Comparison of ENCODE assay signal across 22 cellular contexts in genomic region chr22:35043932-35044319, GRCh38. TPM values are rescaled to one million over a fixed set of nuclear protein-coding genes. Genes with fewer than 3 reads are reported as not detected.
DNase-seq lines count a peak whose midpoint lies in the region; ATAC-seq and TF ChIP-seq lines count a peak whose summit lies in the region.
"Had no signal": no experiment of that assay in that cellular context is flagged by ENCODE, and none has a peak within 500 bp of the region (broad histone marks: within the 10 kb centered on the region; RNA-seq: fewer than 3 reads in every experiment).

No MANE protein-coding gene starts in this region.

- peak overlapping the region; percentile 28; the same call in 1 of the 2 replicates for H2AFZ ChIP-seq in GM23338

- no peaks in the 10 kb centered on the region for H3K27me3 ChIP-seq in GM23338 (ENCODE audit: insufficient read depth)
- H3K27me3 ChIP-seq: BE2C; BLaER1 treated with 17β-estradiol and CSF1 and Interleukin-3, amounts not matched to agents 10 nM and 100 nM had no signal

- ATAC-seq in GM23338 (no peak), left colon (peak; percentile 89), mucosa of descending colon (peak; percentile 70), GM19463 (IDR thresholded peaks at IDR 0.05; ENCODE audit: unreplicated experiment) (no peak)

- in situ Hi-C loops in GM13976 (cut with MboI; ENCODE audit: low sequenced_read_pairs, unreplicated experiment), result no loop called here

- no peaks in the 10 kb centered on the region for H4K20me1 ChIP-seq in GM23338 (replicated peaks; ENCODE audit: insufficient read depth)
- H4K20me1 ChIP-seq: BLaER1 treated with 17β-estradiol and CSF1 and Interleukin-3, amounts not matched to agents 10 nM and 100 nM had no signal

- H3K4me1 Mint-ChIP-seq in GM23338, result peaks cover 4% of the 10 kb centered on the region; the same call in 2 of the 3 replicates
- H3K4me1 Mint-ChIP-seq: CD14-positive monocyte; CD8-positive, alpha-beta memory T cell had no signal

- no peak overlapping the region for H3K4me2 ChIP-seq in GM23338
- H3K4me2 ChIP-seq: A549; BLaER1 treated with 17β-estradiol and CSF1 and Interleukin-3, amounts not matched to agents 10 nM and 100 nM had no signal

- H3K4me3 ChIP-seq in GM23338 (no peak overlapping the region), mucosa of descending colon (no peak overlapping the region)
- H3K4me3 ChIP-seq: A549; BLaER1 treated with 17β-estradiol and CSF1 and Interleukin-3, amounts not matched to agents 10 nM and 100 nM; HAP-1 had no signal

- DNase-seq in GM23338 (ENCODE audit: low spot score) (no peak), left colon (no peak), mucosa of descending colon (no peak), GM13976 (ENCODE audit: low spot score) (no peak), NCI-H2029 treated with DMSO at 0.1 percent for 48 hours (lab: John Stamatoyannopoulos, UW) (no peak)
- no peak for DNase-seq in stimulated activated naive CD4-positive, alpha-beta T cell (lab: John Stamatoyannopoulos, UW)
- DNase-seq: 8988T; AML-193; BE2C; CD4-positive, alpha-beta T cell; CD8-positive, alpha-beta memory T cell; DMS 273 treated with DMSO at 0.1 percent for 48 hours; DMS79; GF-D8; HFFc6 had no signal

- no peak overlapping the region for H3K4me3 Mint-ChIP-seq in GM23338
- H3K4me3 Mint-ChIP-seq: CD14-positive monocyte; CD4-positive, alpha-beta T cell; CD8-positive, alpha-beta memory T cell; HFFc6 had no signal

- no peak overlapping the region for H3K27ac Mint-ChIP-seq in GM23338
- H3K27ac Mint-ChIP-seq: CD4-positive, alpha-beta T cell; CD8-positive, alpha-beta memory T cell; HFFc6 had no signal

- TF ChIP-seq CTCF in GM23338 (conservative IDR thresholded peaks at IDR 0.05; ENCODE audit: low read depth in 2 of 2), result no peak
- TF ChIP-seq CTCF in mucosa of descending colon (IDR thresholded peaks at IDR 0.05), result no peak
- TF ChIP-seq CTCF in GM13976 (IDR thresholded peaks at IDR 0.05; ENCODE audit: borderline replicate concordance, control extremely low read depth, extremely low read depth, insufficient read depth, missing control alignments), result no peak

- H3F3A ChIP-seq in GM23338 (replicated peaks; ENCODE audit: low read depth), result no peaks in the 10 kb centered on the region

- H3K27ac ChIP-seq in GM23338 (ENCODE audit: low read depth), result no peak overlapping the region
- H3K27ac ChIP-seq: A549; BLaER1 treated with 17β-estradiol and CSF1 and Interleukin-3, amounts not matched to agents 10 nM and 100 nM had no signal

- no peaks in the 10 kb centered on the region for H3K79me2 ChIP-seq in GM23338 (replicated peaks; ENCODE audit: insufficient read depth)

- peaks cover 11% of the 10 kb centered on the region for H3K27me3 Mint-ChIP-seq in GM23338 (ENCODE audit: insufficient read depth, low read depth, poor library complexity)

- H3K36me3 ChIP-seq in GM23338 (ENCODE audit: insufficient read depth), result no peaks in the 10 kb centered on the region; the same call in 1 of the 2 replicates
- H3K36me3 ChIP-seq in mucosa of descending colon (ENCODE audit: low read depth), result no peaks in the 10 kb centered on the region
- H3K36me3 ChIP-seq: BE2C; BLaER1 treated with 17β-estradiol and CSF1 and Interleukin-3, amounts not matched to agents 10 nM and 100 nM; HAP-1 had no signal

- peaks cover 2% of the 10 kb centered on the region; the same call in 1 of the 2 replicates for H3K4me1 ChIP-seq in GM23338 (ENCODE audit: insufficient read depth)
- peaks cover 4% of the 10 kb centered on the region for H3K4me1 ChIP-seq in mucosa of descending colon (ENCODE audit: low read depth)
- H3K4me1 ChIP-seq: A549; BE2C; BLaER1 treated with 17β-estradiol and CSF1 and Interleukin-3, amounts not matched to agents 10 nM and 100 nM; HAP-1 had no signal

- H3K36me3 Mint-ChIP-seq in GM23338 (ENCODE audit: low read depth), result peaks cover 3% of the 10 kb centered on the region; the same call in 1 of the 3 replicates
- H3K36me3 Mint-ChIP-seq: CD14-positive monocyte; CD8-positive, alpha-beta memory T cell had no signal

- H3K9me3 Mint-ChIP-seq in GM23338, result peaks cover 47% of the 10 kb centered on the region
- H3K9me3 Mint-ChIP-seq: CD4-positive, alpha-beta T cell had no signal

- peaks cover 8% of the 10 kb centered on the region; the same call in 1 of the 2 replicates for H3K9me2 ChIP-seq in GM23338 (ENCODE audit: insufficient read depth)

- H3K9me3 ChIP-seq in mucosa of descending colon, result no peaks in the 10 kb centered on the region
- H3K9me3 ChIP-seq: A549; BE2C; BLaER1 treated with 17β-estradiol and CSF1 and Interleukin-3, amounts not matched to agents 10 nM and 100 nM; HAP-1 had no signal

- intact Hi-C loops in left colon (cut with DNase I, micrococcal nuclease), result loop anchor here in 1 of 2 donors (5.0 kb wide), 1 partner anchor 98 kb away; no protein-coding TSS in a partner anchor
- intact Hi-C loops in mucosa of descending colon (cut with DNase I, micrococcal nuclease), result loop anchor here in 1 of 2 donors (10.0 kb wide), 1 partner anchor 91 kb away; no protein-coding TSS in a partner anchor

TF ChIP-seq in GM23338, 12 proteins besides CTCF, POLR2A, EP300 and RAD21 (continues in another document):
- TF ChIP-seq ZNF331 (CRISPR knock-in tag; IDR thresholded peaks at IDR 0.05; ENCODE audit: low read depth) (no peak), ETS1 (IDR thresholded peaks at IDR 0.05) (no peak), STAT1 (IDR thresholded peaks at IDR 0.05; ENCODE audit: unreplicated experiment) (no peak), JUNB (IDR thresholded peaks at IDR 0.05; ENCODE audit: unreplicated experiment) (no peak), POLR2AphosphoS5 (IDR thresholded peaks at IDR 0.05; ENCODE audit: low read depth) (no peak)

RNA-seq across cellular contexts. Expression of gene ISX, which starts 22.0 kb away (rescaled TPM):
- total RNA-seq in GM23338 (2014; rRNA removed; shearing (Covaris generic)), result not detected in 2 replicates
- not detected in 2 replicates for polyA plus RNA-seq in GM23338 (2016; fragmentation: Nextera tagmentation; extraction: Ambion mirVana)
- total RNA-seq in left colon, result 10 to 100 TPM; 71.5 to 91.1 TPM
- total RNA-seq in mucosa of descending colon, result 100 to 1,000 TPM in 1 of 3 donors, 10 to 100 TPM in 2; 35.3 to 104 (median 50.3) TPM
- total RNA-seq: CD4-positive, alpha-beta T cell; CD8-positive, alpha-beta memory T cell; Daoy; G401; HFFc6 had no signal
- polyA plus RNA-seq: A549; CD14-positive monocyte; CD8-positive, alpha-beta memory T cell had no signal

Comparison
In these comparisons a context has a peak if more than half of its experiments do, and no peak if none do; other contexts are left out.
1. ATAC-seq: peak in left colon (single experiment) and mucosa of descending colon (single experiment); none in GM23338 (single experiment) and GM19463 (single experiment).
2. RNA of gene ISX, which starts 22.0 kb away (total RNA-seq): 71.5 to 91.1 TPM in left colon and 35.3 to 104 TPM in mucosa of descending colon; not detected in GM23338; every median in the first group is over 10 times any median in the second.